ENCODE assay signal across 11 cellular contexts in the genomic region with DNA sequence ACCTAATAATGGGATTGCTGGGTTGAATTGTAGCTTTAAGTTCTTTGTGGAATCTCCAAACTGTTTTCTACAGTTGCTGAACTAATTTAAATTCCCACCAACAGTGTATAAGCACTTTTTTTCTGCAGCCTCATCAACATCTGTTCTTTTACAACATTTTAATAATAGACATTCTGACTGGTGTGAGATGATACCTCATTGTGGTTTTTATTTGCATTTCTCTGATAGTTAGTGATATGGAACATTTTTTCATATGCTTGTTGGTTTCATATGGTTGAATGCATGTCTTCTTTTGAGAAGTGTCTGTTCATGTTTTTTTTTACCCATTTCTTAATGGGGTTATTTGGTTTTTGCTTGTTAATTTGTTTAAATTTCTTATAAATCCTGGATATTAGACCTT.
"Had no signal": no experiment of that assay in that cellular context is flagged by ENCODE, and none has a peak within 500 bp of the region (broad histone marks: within the 10 kb centered on the region; RNA-seq: fewer than 3 reads in every experiment).

No MANE protein-coding gene starts in this region.

- DNase-seq: activated naive CD4-positive, alpha-beta T cell treated with anti-CD3 and anti-CD28 coated beads for 36 hours; activated naive CD8-positive, alpha-beta T cell treated with anti-CD3 and anti-CD28 coated beads, Interleukin-2, amount 50 U/mL, for 24 hours; aorta; cortex of kidney; effector CD4-positive, alpha-beta T cell; foreskin fibroblast; nephron progenitor cell; occipital lobe had no signal

- ATAC-seq: activated CD4-positive, CD25-positive, alpha-beta regulatory T cell treated with anti-CD3 and anti-CD28 coated beads, Interleukin-2, amount 50 U/mL, for 24 hours; activated naive CD8-positive, alpha-beta T cell treated with anti-CD3 and anti-CD28 coated beads, Interleukin-2, amount 50 U/mL, for 24 hours; activated T-helper 17 cell treated with anti-CD3 and anti-CD28 coated beads, Interleukin-2, amount 50 U/mL, for 72 hours; stimulated activated memory B cell treated with anti-CD40 and anti-IgM and Interleukin-4, amounts not matched to agents 10 μg/mL and 1 μg/mL and 100 μg/mL, for 72 hours had no signal
